Comparison of ENCODE assay signal across 9 cellular contexts in the genomic region with DNA sequence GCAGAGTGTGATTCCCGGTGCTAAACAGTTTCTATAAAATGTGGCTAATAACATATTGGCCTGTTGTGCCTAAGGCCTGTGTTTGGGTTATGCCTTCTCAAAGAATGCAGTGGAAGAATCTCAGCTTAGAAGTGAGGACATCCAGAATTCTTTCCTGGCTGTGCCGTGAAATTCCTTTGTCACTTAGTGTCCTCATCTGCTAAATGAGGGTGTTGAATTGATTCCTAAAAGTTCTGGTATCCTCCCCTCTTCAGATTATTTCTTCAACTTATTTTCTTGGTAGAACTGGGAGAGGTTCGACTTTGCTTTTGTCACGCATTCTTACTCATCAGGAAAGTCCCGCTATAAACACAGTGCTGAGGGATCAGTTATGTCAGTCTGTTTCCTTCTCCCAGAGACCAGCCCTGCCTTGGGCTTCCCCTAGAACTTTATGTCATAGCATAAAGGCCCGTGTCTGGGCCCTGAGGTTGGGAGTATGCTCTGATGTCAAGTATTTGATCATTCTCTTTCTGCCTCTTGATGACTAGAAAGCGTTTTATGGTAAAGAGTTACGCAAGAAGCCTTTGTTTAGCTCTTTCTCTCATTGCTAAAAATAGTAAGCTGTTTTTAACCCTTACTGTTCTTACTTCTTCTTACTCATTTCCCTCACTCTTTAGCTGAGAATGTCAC. TPM values are rescaled to one million over a fixed set of nuclear protein-coding genes. Genes with fewer than 3 reads are reported as not detected.
DNase-seq lines count a peak whose midpoint lies in the region; ATAC-seq and TF ChIP-seq lines count a peak whose summit lies in the region.
"Had no signal": no experiment of that assay in that cellular context is flagged by ENCODE, and none has a peak within 500 bp of the region (broad histone marks: within the 10 kb centered on the region; RNA-seq: fewer than 3 reads in every experiment).

No MANE protein-coding gene starts in this region.

- peaks cover 22 to 38% of the 10 kb centered on the region in 2 donors for H3K4me1 Mint-ChIP-seq in natural killer cell treated with Interleukin-12 subunit alpha and Interleukin-12 subunit beta and Interleukin-15 and Interleukin-18, amount 100 ng/mL, for 72 hours (ENCODE audit: low read depth in 2 of 2)

- H3K27ac ChIP-seq in WERI-Rb-1, result no peak overlapping the region

- TF ChIP-seq CTCF in GM10266 (IDR thresholded peaks at IDR 0.05; ENCODE audit: control insufficient read depth, insufficient read depth, low read depth, missing control alignments) (no peak), astrocyte of the cerebellum (IDR thresholded peaks at IDR 0.05; ENCODE audit: low read depth, low read length, missing control alignments) (no peak), WERI-Rb-1 (IDR thresholded peaks at IDR 0.05; ENCODE audit: low read depth, low read length) (no peak)

- ATAC-seq in GM21423 (IDR thresholded peaks at IDR 0.05; ENCODE audit: unreplicated experiment), result peak; percentile 51
- ATAC-seq in natural killer cell treated with Interleukin-12 subunit alpha and Interleukin-12 subunit beta and Interleukin-15 and Interleukin-18, amount 100 ng/mL, for 72 hours, result peak; percentile 91 to 93

- DNase-seq in GM10266 (ENCODE audit: extremely low spot score) (peak; percentile 65), HPDE6-E6E7 (ENCODE audit: extremely low spot score) (peak; percentile 66), astrocyte of the cerebellum (ENCODE audit: low read depth) (peak; percentile 63), amygdala (lab: John Stamatoyannopoulos, UW) (no peak), NCI-H1436 (lab: John Stamatoyannopoulos, UW) (no peak), WERI-Rb-1 (no peak)
- DNase-seq in natural killer cell treated with Interleukin-12 subunit alpha and Interleukin-12 subunit beta and Interleukin-15 and Interleukin-18, amount 100 ng/mL, for 72 hours (ENCODE audit: low spot score), result no peak

- H3K9me3 ChIP-seq in WERI-Rb-1 (ENCODE audit: severe bottlenecking), result no peaks in the 10 kb centered on the region

- H3K36me3 Mint-ChIP-seq in natural killer cell treated with Interleukin-12 subunit alpha and Interleukin-12 subunit beta and Interleukin-15 and Interleukin-18, amount 100 ng/mL, for 72 hours, result peaks cover 6% of the 10 kb centered on the region

- in situ Hi-C loops in astrocyte of the cerebellum (cut with HindIII; ENCODE audit: low sequenced_read_pairs), result no loop called here

- no peaks in the 10 kb centered on the region for H3K27me3 Mint-ChIP-seq in natural killer cell treated with Interleukin-12 subunit alpha and Interleukin-12 subunit beta and Interleukin-15 and Interleukin-18, amount 100 ng/mL, for 72 hours

- H3K36me3 ChIP-seq in WERI-Rb-1, result no peaks in the 10 kb centered on the region

- peak overlapping the region; percentile 0 to 16 for H3K27ac Mint-ChIP-seq in natural killer cell treated with Interleukin-12 subunit alpha and Interleukin-12 subunit beta and Interleukin-15 and Interleukin-18, amount 100 ng/mL, for 72 hours

- no peak overlapping the region for H3K4me3 ChIP-seq in astrocyte of the cerebellum (ENCODE audit: low read depth, low read length)
- no peak overlapping the region for H3K4me3 ChIP-seq in WERI-Rb-1 (ENCODE audit: low read depth, low read length)

- H3K4me3 Mint-ChIP-seq in natural killer cell treated with Interleukin-12 subunit alpha and Interleukin-12 subunit beta and Interleukin-15 and Interleukin-18, amount 100 ng/mL, for 72 hours, result peak overlapping the region; percentile 47
- H3K4me3 Mint-ChIP-seq: neural crest cell had no signal

- peaks cover 22% of the 10 kb centered on the region for H3K27me3 ChIP-seq in WERI-Rb-1 (ENCODE audit: insufficient read depth, low read depth, severe bottlenecking)

- no peaks in the 10 kb centered on the region for H3K9me3 Mint-ChIP-seq in natural killer cell treated with Interleukin-12 subunit alpha and Interleukin-12 subunit beta and Interleukin-15 and Interleukin-18, amount 100 ng/mL, for 72 hours

RNA-seq across cellular contexts. Expression of gene MTAP, which starts 29.5 kb away (rescaled TPM):
- 10 to 100 TPM; 32.9 to 61.3 TPM for total RNA-seq in natural killer cell treated with Interleukin-12 subunit alpha and Interleukin-12 subunit beta and Interleukin-15 and Interleukin-18, amount 100 ng/mL, for 72 hours

Comparison
In these comparisons a context has a peak if more than half of its experiments do, and no peak if none do; other contexts are left out.
1. DNase-seq: peak in GM10266 (single experiment), HPDE6-E6E7 (single experiment) and astrocyte of the cerebellum (single experiment); none in natural killer cell treated with Interleukin-12 subunit alpha and Interleukin-12 subunit beta and Interleukin-15 and Interleukin-18, amount 100 ng/mL, for 72 hours (single experiment), amygdala (0 of 56), NCI-H1436 (single experiment) and WERI-Rb-1 (single experiment).